ENCODE assay signal across 8 cellular contexts in the genomic region with DNA sequence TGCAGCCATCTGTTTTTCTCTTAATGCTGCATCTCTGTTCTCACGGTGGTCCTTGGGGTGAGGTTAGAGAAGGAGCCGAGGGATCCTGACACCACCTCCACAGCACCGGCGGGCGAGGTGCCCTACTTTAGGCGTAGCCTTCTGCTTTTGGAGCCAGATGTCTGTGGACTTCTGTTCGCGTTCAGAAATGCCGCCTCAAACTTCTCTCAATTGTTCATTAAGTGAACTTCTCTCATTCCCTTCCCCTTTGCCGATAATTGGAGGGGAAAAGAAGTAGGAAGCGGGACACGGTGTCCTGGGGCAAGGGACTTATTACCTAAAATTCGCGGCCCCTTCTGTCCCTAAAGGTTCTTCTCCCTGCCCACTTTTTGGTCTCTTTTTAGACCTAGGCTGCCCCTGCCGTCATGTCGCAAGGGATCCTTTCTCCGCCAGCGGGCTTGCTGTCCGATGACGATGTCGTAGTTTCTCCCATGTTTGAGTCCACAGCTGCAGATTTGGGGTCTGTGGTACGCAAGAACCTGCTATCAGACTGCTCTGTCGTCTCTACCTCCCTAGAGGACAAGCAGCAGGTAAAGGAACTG. TPM values are rescaled to one million over a fixed set of nuclear protein-coding genes. Genes with fewer than 3 reads are reported as not detected.
DNase-seq lines count a peak whose midpoint lies in the region; ATAC-seq lines count a peak whose summit lies in the region.

No MANE protein-coding gene starts in this region.

- peaks cover 7 to 12% of the 10 kb centered on the region in 2 donors for H3K36me3 Mint-ChIP-seq in activated T-cell treated with anti-CD3 and anti-CD28 coated beads, Interleukin-2, amount 50 U/mL, for 72 hours (ENCODE audit: insufficient read depth in 2 of 2)

- no peaks in the 10 kb centered on the region for H3K9me3 Mint-ChIP-seq in activated T-cell treated with anti-CD3 and anti-CD28 coated beads, Interleukin-2, amount 50 U/mL, for 72 hours

- H3K36me3 ChIP-seq in thymus (ENCODE audit: control insufficient read depth, insufficient read depth), result peaks cover 33% of the 10 kb centered on the region

- H3K27me3 Mint-ChIP-seq in activated T-cell treated with anti-CD3 and anti-CD28 coated beads, Interleukin-2, amount 50 U/mL, for 72 hours (ENCODE audit: low read depth), result no peaks in the 10 kb centered on the region

- peak; percentile 12 to 17 for DNase-seq in activated T-cell treated with anti-CD3 and anti-CD28 coated beads, Interleukin-2, amount 50 U/mL, for 72 hours
- DNase-seq in activated T-cell treated with anti-CD3 and anti-CD28 coated beads for 4 hours (no peak), RKO (ENCODE audit: low spot score) (peak; percentile 46), right cardiac atrium (no peak), NCI-H774 (lab: John Stamatoyannopoulos, UW) (no peak)

- H3K27ac ChIP-seq in right cardiac atrium (ENCODE audit: low read length) (no peak overlapping the region), thymus (ENCODE audit: low read depth) (no peak overlapping the region)

- ATAC-seq in activated T-cell treated with anti-CD3 and anti-CD28 coated beads, Interleukin-2, amount 50 U/mL, for 72 hours (replicated peaks in 1 of 2), result no peak
- no peak for ATAC-seq in right cardiac atrium
- ATAC-seq in GM21619 (IDR thresholded peaks at IDR 0.05; ENCODE audit: unreplicated experiment), result no peak
- no peak for ATAC-seq in HG02970 (IDR thresholded peaks at IDR 0.05; ENCODE audit: low FRiP score, unreplicated experiment)

- intact Hi-C loops in right cardiac atrium (cut with DNase I), result no loop called here

- no peaks in the 10 kb centered on the region for H3K27me3 ChIP-seq in right cardiac atrium (ENCODE audit: control insufficient read depth, insufficient read depth)
- no peaks in the 10 kb centered on the region for H3K27me3 ChIP-seq in thymus (ENCODE audit: control insufficient read depth, insufficient read depth)

- no peaks in the 10 kb centered on the region for H3K9me3 ChIP-seq in right cardiac atrium (ENCODE audit: control insufficient read depth, low read length)
- H3K9me3 ChIP-seq in thymus (ENCODE audit: control insufficient read depth), result no peaks in the 10 kb centered on the region

- H3K4me3 ChIP-seq in right cardiac atrium (ENCODE audit: low read length) (peak overlapping the region; percentile 13), thymus (ENCODE audit: low read length) (peak overlapping the region; percentile 75)

- H3K4me3 Mint-ChIP-seq in activated T-cell treated with anti-CD3 and anti-CD28 coated beads, Interleukin-2, amount 50 U/mL, for 72 hours, result no peak overlapping the region

- peaks cover 23% of the 10 kb centered on the region for H3K4me1 Mint-ChIP-seq in activated T-cell treated with anti-CD3 and anti-CD28 coated beads, Interleukin-2, amount 50 U/mL, for 72 hours (ENCODE audit: low read depth)

- under 1% methylated on average over 23 of the region's 23 CpGs for WGBS in right cardiac atrium
- 3% methylated on average over 23 of the region's 23 CpGs for WGBS in thymus

- H3K4me1 ChIP-seq in right cardiac atrium (ENCODE audit: control insufficient read depth, insufficient read depth, low read length) (no peaks in the 10 kb centered on the region), thymus (ENCODE audit: control insufficient read depth, insufficient read depth, low read length) (peaks cover 19% of the 10 kb centered on the region)

- no peak overlapping the region for H3K27ac Mint-ChIP-seq in activated T-cell treated with anti-CD3 and anti-CD28 coated beads, Interleukin-2, amount 50 U/mL, for 72 hours

RNA-seq across cellular contexts. Expression of gene KIF20A, which starts 0.5 kb away (rescaled TPM):
- total RNA-seq in activated T-cell treated with anti-CD3 and anti-CD28 coated beads, Interleukin-2, amount 50 U/mL, for 72 hours, result 10 to 100 TPM; 39.9 to 50.4 TPM
- total RNA-seq in right cardiac atrium, result 1 to 10 TPM in 2 of 4 donors, under 1 TPM in 1, not detected in 1; 0.71 to 1.7 (median 1.4) TPM
- polyA plus RNA-seq in right cardiac atrium, result 0.18 TPM
- polyA plus RNA-seq in thymus, result 3.7 TPM

RNA-seq across cellular contexts. Expression of gene BRD8, which starts 0.9 kb away (rescaled TPM):
- 10 to 100 TPM; 66.8 to 94.7 TPM for total RNA-seq in activated T-cell treated with anti-CD3 and anti-CD28 coated beads, Interleukin-2, amount 50 U/mL, for 72 hours
- 10 to 100 TPM; 22.2 to 38.7 (median 31.6) TPM for total RNA-seq in right cardiac atrium
- polyA plus RNA-seq in right cardiac atrium (23.5 TPM), thymus (75.3 TPM)

RNA-seq across cellular contexts. Expression of gene CDC23, which starts 33.8 kb away (rescaled TPM):
- total RNA-seq in activated T-cell treated with anti-CD3 and anti-CD28 coated beads, Interleukin-2, amount 50 U/mL, for 72 hours, result 10 to 100 TPM; 45.0 to 48.9 TPM
- 10 to 100 TPM; 15.4 to 17.9 (median 17.4) TPM for total RNA-seq in right cardiac atrium
- polyA plus RNA-seq in right cardiac atrium (13.3 TPM), thymus (18.8 TPM)

RNA-seq across cellular contexts. Expression of gene NME5, which starts 40.1 kb away (rescaled TPM):
- not detected for total RNA-seq in activated T-cell treated with anti-CD3 and anti-CD28 coated beads, Interleukin-2, amount 50 U/mL, for 72 hours
- total RNA-seq in right cardiac atrium, result 1 to 10 TPM; 5.0 to 6.8 (median 6.1) TPM
- polyA plus RNA-seq in right cardiac atrium, result 6.1 TPM
- polyA plus RNA-seq in thymus, result 4.3 TPM

Comparison
In these comparisons a context has a peak if more than half of its experiments do, and no peak if none do; other contexts are left out.
1. DNase-seq: peak in activated T-cell treated with anti-CD3 and anti-CD28 coated beads, Interleukin-2, amount 50 U/mL, for 72 hours (2 of 2) and RKO (single experiment); none in activated T-cell treated with anti-CD3 and anti-CD28 coated beads for 4 hours (single experiment), right cardiac atrium (0 of 3) and NCI-H774 (single experiment).
2. RNA of gene KIF20A, which starts 0.5 kb away (total RNA-seq): 39.9 to 50.4 TPM in activated T-cell treated with anti-CD3 and anti-CD28 coated beads, Interleukin-2, amount 50 U/mL, for 72 hours; 0.71 to 1.7 TPM in right cardiac atrium; every median in the first group is over 10 times any median in the second.